Comparison of ENCODE assay signal across 9 cellular contexts in the genomic region with DNA sequence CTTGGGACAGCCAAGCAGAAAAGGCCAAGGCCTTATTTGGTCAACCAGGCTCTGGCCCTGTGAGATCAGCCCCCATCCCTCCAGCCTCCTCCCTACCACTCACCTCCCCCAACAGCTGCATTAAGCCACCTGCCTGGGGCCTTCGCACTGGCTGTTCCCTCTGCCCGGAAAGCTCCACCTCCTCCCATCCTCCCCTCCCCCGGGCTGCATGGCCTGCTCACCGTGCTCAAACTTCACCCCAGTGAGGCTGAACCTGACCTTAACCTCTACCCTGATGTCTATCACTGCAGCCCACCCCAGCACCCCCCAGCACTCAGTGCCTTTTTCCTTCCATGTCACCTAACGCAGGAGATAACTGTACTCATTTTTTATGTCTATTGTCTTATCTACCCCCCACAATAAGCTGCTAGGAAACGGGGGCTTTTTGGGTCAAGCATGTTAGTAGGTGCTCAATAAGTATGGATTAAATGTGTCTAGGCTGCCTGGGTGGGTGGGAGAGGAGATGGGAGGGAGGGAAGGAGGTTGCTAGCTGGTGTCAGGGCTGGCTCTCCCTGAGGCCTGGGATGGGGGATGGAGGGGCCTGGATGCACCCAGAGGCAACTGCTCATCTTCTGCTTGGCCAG. TPM values are rescaled to one million over a fixed set of nuclear protein-coding genes. Genes with fewer than 3 reads are reported as not detected.
DNase-seq lines count a peak whose midpoint lies in the region; ATAC-seq lines count a peak whose summit lies in the region.
"Had no signal": no experiment of that assay in that cellular context is flagged by ENCODE, and none has a peak within 500 bp of the region (broad histone marks: within the 10 kb centered on the region; RNA-seq: fewer than 3 reads in every experiment).

No MANE protein-coding gene starts in this region.

- H3K9me3 ChIP-seq in NT2/D1 (ENCODE audit: insufficient read depth, low read length) (no peaks in the 10 kb centered on the region), trophoblast cell (ENCODE audit: insufficient read depth, low read depth, low read length) (no peaks in the 10 kb centered on the region)

- peak; percentile 90 for DNase-seq in NT2/D1 (ENCODE audit: low read depth, low spot score)
- peak; percentile 24 to 32 for DNase-seq in trophoblast cell
- DNase-seq in DMS79 (lab: John Stamatoyannopoulos, UW), result no peak
- no peak for DNase-seq in NCI-H2029 treated with DMSO at 0.1 percent for 48 hours (lab: John Stamatoyannopoulos, UW)
- DNase-seq in NCI-H2227 treated with DMSO at 0.1 percent for 48 hours (lab: John Stamatoyannopoulos, UW), result no peak
- DNase-seq in superior temporal gyrus (ENCODE audit: extremely low spot score), result no peak

- H3K4me1 ChIP-seq in NT2/D1 (ENCODE audit: insufficient read depth, insufficient read length), result peaks cover 50% of the 10 kb centered on the region
- H3K4me1 ChIP-seq in trophoblast cell (ENCODE audit: control insufficient read depth in 1 of 2, insufficient read depth in 2 of 2, low read length in 2 of 2), result peaks cover 12 to 24% of the 10 kb centered on the region in 2 experiments
- H3K4me1 ChIP-seq: parathyroid adenoma had no signal

- H3K27ac Mint-ChIP-seq in activated naive CD4-positive, alpha-beta T cell treated with anti-CD3 and anti-CD28 coated beads, Interleukin-2, amount 50 U/mL, for 24 hours, result peak overlapping the region; percentile 91

- H3K23ac ChIP-seq in trophoblast cell (ENCODE audit: low read length), result no peak overlapping the region

- no peak overlapping the region for H4K8ac ChIP-seq in trophoblast cell (ENCODE audit: low read depth, low read length)

- H4K12ac ChIP-seq in trophoblast cell (ENCODE audit: low read depth, low read length), result no peak overlapping the region

- H3K4me2 ChIP-seq in trophoblast cell (ENCODE audit: low read length), result peak overlapping the region; percentile 14

- H3K9ac ChIP-seq in NT2/D1 (ENCODE audit: insufficient read length, low read depth) (peak overlapping the region; percentile 84), trophoblast cell (ENCODE audit: low read length) (no peak overlapping the region)
- H3K9ac ChIP-seq: parathyroid adenoma had no signal

- peak overlapping the region; percentile 20 for H2BK5ac ChIP-seq in trophoblast cell (ENCODE audit: low read depth, low read length, poor library complexity)

- no peak overlapping the region for H3K14ac ChIP-seq in trophoblast cell (ENCODE audit: low read length)

- no peaks in the 10 kb centered on the region for H3K27me3 Mint-ChIP-seq in activated naive CD4-positive, alpha-beta T cell treated with anti-CD3 and anti-CD28 coated beads, Interleukin-2, amount 50 U/mL, for 24 hours

- peak; percentile 55 for ATAC-seq in GM19463 (IDR thresholded peaks at IDR 0.05; ENCODE audit: unreplicated experiment)

- no peak overlapping the region for H2BK120ac ChIP-seq in trophoblast cell (ENCODE audit: insufficient read depth, low read length, poor library complexity)

- H3K4me1 Mint-ChIP-seq in activated naive CD4-positive, alpha-beta T cell treated with anti-CD3 and anti-CD28 coated beads, Interleukin-2, amount 50 U/mL, for 24 hours, result peaks cover 68% of the 10 kb centered on the region

- H3K27me3 ChIP-seq in NT2/D1 (ENCODE audit: insufficient read depth, insufficient read length), result no peaks in the 10 kb centered on the region
- no peaks in the 10 kb centered on the region for H3K27me3 ChIP-seq in trophoblast cell (ENCODE audit: insufficient read depth, low read length)

- H3K4me3 Mint-ChIP-seq in activated naive CD4-positive, alpha-beta T cell treated with anti-CD3 and anti-CD28 coated beads, Interleukin-2, amount 50 U/mL, for 24 hours, result peak overlapping the region; percentile 89

- no peak overlapping the region for H2AFZ ChIP-seq in trophoblast cell (ENCODE audit: insufficient read depth, low read length, poor library complexity)
- H2AFZ ChIP-seq: parathyroid adenoma had no signal

- H3K36me3 ChIP-seq in NT2/D1 (ENCODE audit: insufficient read depth, insufficient read length, low read length) (peaks cover 93% of the 10 kb centered on the region), trophoblast cell (ENCODE audit: control insufficient read depth in 1 of 2, insufficient read depth in 2 of 2, low read length in 2 of 2) (peaks cover 80 to 85% of the 10 kb centered on the region in 2 experiments)

- H3K9me3 Mint-ChIP-seq in activated naive CD4-positive, alpha-beta T cell treated with anti-CD3 and anti-CD28 coated beads, Interleukin-2, amount 50 U/mL, for 24 hours, result no peaks in the 10 kb centered on the region

- no peak overlapping the region for H3K18ac ChIP-seq in trophoblast cell (ENCODE audit: low read length)

- no peak overlapping the region for H3K4ac ChIP-seq in trophoblast cell (ENCODE audit: low read depth, low read length)

- H3K27ac ChIP-seq in trophoblast cell (ENCODE audit: low read depth, low read length), result peak overlapping the region; percentile 80
- H3K27ac ChIP-seq: parathyroid adenoma had no signal

- peak overlapping the region; percentile 7 for H2BK12ac ChIP-seq in trophoblast cell (ENCODE audit: low read length)

- peaks cover 7% of the 10 kb centered on the region for H3K36me3 Mint-ChIP-seq in activated naive CD4-positive, alpha-beta T cell treated with anti-CD3 and anti-CD28 coated beads, Interleukin-2, amount 50 U/mL, for 24 hours

- no CpG with 5 or more reads among the region's 6 CpGs for WGBS in trophoblast cell (ENCODE audit: extremely low coverage, insufficient coverage, insufficient read length)

- no peak overlapping the region for H2AK5ac ChIP-seq in trophoblast cell (ENCODE audit: low read length)

- H3K4me3 ChIP-seq in NT2/D1 (ENCODE audit: insufficient read length, low read depth) (no peak overlapping the region), trophoblast cell (ENCODE audit: low read depth, low read length) (no peak overlapping the region)

- H3K79me2 ChIP-seq in trophoblast cell (ENCODE audit: control insufficient read depth, insufficient read depth, low read length, poor library complexity), result no peaks in the 10 kb centered on the region
- H3K79me2 ChIP-seq: parathyroid adenoma had no signal

- H3K79me1 ChIP-seq in trophoblast cell (ENCODE audit: low read length), result peaks cover 9% of the 10 kb centered on the region

- peak overlapping the region; percentile 41 for H4K91ac ChIP-seq in trophoblast cell (ENCODE audit: low read depth, low read length)

RNA-seq across cellular contexts. Expression of gene PTPRCAP, which starts 0.9 kb away (rescaled TPM):
- 0.22 and 0.33 TPM in 2 replicates for polyA plus RNA-seq in trophoblast cell (2013)

RNA-seq across cellular contexts. Expression of gene CORO1B, which starts 6.7 kb away (rescaled TPM):
- 122 and 131 TPM in 2 replicates for polyA plus RNA-seq in trophoblast cell (2013)

RNA-seq across cellular contexts. Expression of gene RPS6KB2, which starts 8.3 kb away (rescaled TPM):
- 44.6 and 46.2 TPM in 2 replicates for polyA plus RNA-seq in trophoblast cell (2013)

RNA-seq across cellular contexts. Expression of gene GPR152, which starts 16.0 kb away (rescaled TPM):
- not detected in 2 replicates for polyA plus RNA-seq in trophoblast cell (2013)

RNA-seq across cellular contexts. Expression of gene CABP4, which starts 18.6 kb away (rescaled TPM):
- polyA plus RNA-seq in trophoblast cell (2013), result 0.03 and 0.07 TPM in 2 replicates

Comparison
In these comparisons a context has a peak if more than half of its experiments do, and no peak if none do; other contexts are left out.
1. DNase-seq: peak in NT2/D1 (single experiment) and trophoblast cell (2 of 2); none in DMS79 (single experiment), NCI-H2029 treated with DMSO at 0.1 percent for 48 hours (single experiment), NCI-H2227 treated with DMSO at 0.1 percent for 48 hours (single experiment) and superior temporal gyrus (single experiment).